19 cellular contexts compared by ENCODE assay signal in the genomic region with DNA sequence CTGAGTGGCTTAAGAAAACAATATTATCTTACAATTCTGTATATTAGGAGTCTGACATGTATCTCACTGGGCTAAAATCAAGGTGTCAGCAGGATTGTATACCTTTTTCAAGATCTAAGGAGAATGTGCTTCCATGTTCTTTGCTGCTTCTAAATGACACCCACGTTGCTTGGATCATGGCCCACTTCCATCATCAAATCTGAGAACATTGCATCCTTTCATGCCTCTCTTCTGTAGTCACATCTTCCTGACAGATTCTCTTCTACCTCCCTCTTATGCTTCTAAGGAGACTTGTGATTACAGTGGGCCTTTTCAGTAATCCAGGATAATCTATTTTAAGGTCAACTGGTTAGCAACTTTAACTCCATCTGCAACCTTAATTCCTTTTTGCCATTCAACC.
A peak's percentile ranks its signal among the peaks of the same experiment; 100 is the strongest.
DNase-seq lines count a peak whose midpoint lies in the region; ATAC-seq and TF ChIP-seq lines count a peak whose summit lies in the region.
"Had no signal": no experiment of that assay in that cellular context is flagged by ENCODE, and none has a peak within 500 bp of the region (broad histone marks: within the 10 kb centered on the region; RNA-seq: fewer than 3 reads in every experiment).

No MANE protein-coding gene starts in this region.

- H3K27ac ChIP-seq in VCaP: peak overlapping the region; percentile 30; the same call in 1 of the 2 replicates
- H3K27ac ChIP-seq: BLaER1 had no signal

- no peak for ATAC-seq in GM18520 (IDR thresholded peaks at IDR 0.05; ENCODE audit: unreplicated experiment)
- ATAC-seq in GM21360 (IDR thresholded peaks at IDR 0.05; ENCODE audit: unreplicated experiment): no peak
- ATAC-seq: HCT116, HepG2 had no signal

- DNase-seq in NCI-H82 treated with DMSO at 0.1 percent for 48 hours (lab: John Stamatoyannopoulos, UW; ENCODE audit: unreplicated experiment) (peak; percentile 9), putamen (ENCODE audit: low spot score) (peak; percentile 26)
- no peak for DNase-seq in effector CD8-positive, alpha-beta T cell (lab: John Stamatoyannopoulos, UW)
- DNase-seq: ACHN, Calu3, DMS 273 treated with DMSO at 0.1 percent for 48 hours, DMS53, DND-41, EL, GOT3, H7, HFFc6, KBM-7 had no signal

- TF ChIP-seq CTCF in VCaP (conservative IDR thresholded peaks at IDR 0.05): no peak
